26 cellular contexts compared by ENCODE assay signal in genomic region chr2:67158718-67159117, GRCh38.
"Had no signal": no experiment of that assay in that cellular context is flagged by ENCODE, and none has a peak within 500 bp of the region (broad histone marks: within the 10 kb centered on the region; RNA-seq: fewer than 3 reads in every experiment).

No MANE protein-coding gene starts in this region.

- H3K4me1 ChIP-seq: stomach, suprapubic skin, testis, thyroid gland, tibial artery, tibial nerve, transverse colon, upper lobe of right lung, uterus had no signal

- H3K27me3 ChIP-seq: stomach, suprapubic skin, testis, thyroid gland, tibial artery, tibial nerve, transverse colon, upper lobe of left lung, upper lobe of right lung, uterus, vagina had no signal

- H3K4me3 ChIP-seq: stomach, suprapubic skin, testis, thoracic aorta, thyroid gland, tibial artery, tibial nerve, transverse colon, upper lobe of left lung, upper lobe of right lung, uterus, vagina had no signal

- H3K9me3 ChIP-seq: stomach, suprapubic skin, testis, thoracic aorta, thyroid gland, tibial artery, tibial nerve, transverse colon, upper lobe of left lung, upper lobe of right lung, uterus, vagina had no signal

- DNase-seq: stimulated activated CD4-positive, alpha-beta T cell treated with anti-CD3 and anti-CD28 coated beads, Interleukin-2, amount 100 ng/mL, for 48 hours; stimulated activated CD4-positive, alpha-beta T cell treated with anti-CD3 and anti-CD28 coated beads, Interleukin-4, amount 100 ng/mL, for 1 hour; stimulated activated CD4-positive, alpha-beta T cell treated with anti-CD3 and anti-CD28 coated beads, Interleukin-4, amount 100 ng/mL, for 24 hours; stimulated activated CD4-positive, alpha-beta T cell treated with anti-CD3 and anti-CD28 coated beads, Interleukin-4, amount 100 ng/mL, for 4 hours; stimulated activated CD8-positive, alpha-beta memory T cell treated with anti-CD3 and anti-CD28 coated beads, Interleukin-4, amount 100 ng/mL, for 48 hours; stimulated activated naive B cell treated with anti-CD40 and anti-IgM and Interleukin-4, amounts not matched to agents 10 μg/mL and 1 μg/mL and 100 μg/mL, for 72 hours; stimulated activated naive CD4-positive, alpha-beta T cell; stimulated activated naive CD4-positive, alpha-beta T cell treated with Interleukin-2 at 50 U/mL for 16 hours; stimulated activated naive CD8-positive, alpha-beta T cell treated with anti-CD3 and anti-CD28 coated beads, Interleukin-15, amount 100 ng/mL, for 72 hours; stimulated activated naive CD8-positive, alpha-beta T cell treated with anti-CD3 and anti-CD28 coated beads, Interleukin-15, Interleukin-2, amounts not matched to agents 100 U/mL and 50 U/mL, for 24 hours; stomach; substantia nigra; testis; thyroid gland; tibial artery; transverse colon; trophoblast cell; upper lobe of left lung; upper lobe of right lung; uterus had no signal

- H3K27ac ChIP-seq: stomach, suprapubic skin, testis, thoracic aorta, thyroid gland, tibial artery, tibial nerve, upper lobe of left lung, upper lobe of right lung, uterus, vagina had no signal

- ATAC-seq: stimulated activated effector memory CD8-positive, alpha-beta T cell treated with anti-CD3 and anti-CD28 coated beads, Interleukin-12 subunit alpha, Interleukin-12 subunit beta, amount 100 ng/mL, for 72 hours; stimulated activated memory B cell treated with anti-CD40 and anti-IgM and Interleukin-4, amounts not matched to agents 10 μg/mL and 1 μg/mL and 100 μg/mL, for 72 hours; stimulated activated naive B cell treated with anti-CD40 and anti-IgM and Interleukin-4, amounts not matched to agents 10 μg/mL and 1 μg/mL and 100 μg/mL, for 72 hours; stimulated activated naive CD8-positive, alpha-beta T cell treated with anti-CD3 and anti-CD28 coated beads, Interleukin-15, amount 100 ng/mL, for 72 hours; stimulated activated naive CD8-positive, alpha-beta T cell treated with anti-CD3 and anti-CD28 coated beads, Interleukin-15, Interleukin-2, amounts not matched to agents 100 U/mL and 50 U/mL, for 24 hours; upper lobe of right lung had no signal

- H3K36me3 ChIP-seq: stomach, suprapubic skin, thoracic aorta, thyroid gland, tibial artery, tibial nerve, transverse colon, upper lobe of left lung, upper lobe of right lung, uterus, vagina had no signal
